1 cellular context compared by ENCODE assay signal in genomic region chr6:4790158-4790899, GRCh38.
TF ChIP-seq lines count a peak whose summit lies in the region.

No MANE protein-coding gene starts in this region.

TF ChIP-seq in HepG2, 621 proteins besides CTCF, POLR2A, EP300 and RAD21 (continued from another document):
- no peak for TF ChIP-seq E2F1 (CRISPR knock-in tag; IDR thresholded peaks at IDR 0.05)
- no peak for TF ChIP-seq SOX5 (CRISPR knock-in tag; IDR thresholded peaks at IDR 0.05; ENCODE audit: borderline replicate concordance)
- no peak for TF ChIP-seq ETV6 (CRISPR knock-in tag; conservative IDR thresholded peaks at IDR 0.05)
